In the genomic region with DNA sequence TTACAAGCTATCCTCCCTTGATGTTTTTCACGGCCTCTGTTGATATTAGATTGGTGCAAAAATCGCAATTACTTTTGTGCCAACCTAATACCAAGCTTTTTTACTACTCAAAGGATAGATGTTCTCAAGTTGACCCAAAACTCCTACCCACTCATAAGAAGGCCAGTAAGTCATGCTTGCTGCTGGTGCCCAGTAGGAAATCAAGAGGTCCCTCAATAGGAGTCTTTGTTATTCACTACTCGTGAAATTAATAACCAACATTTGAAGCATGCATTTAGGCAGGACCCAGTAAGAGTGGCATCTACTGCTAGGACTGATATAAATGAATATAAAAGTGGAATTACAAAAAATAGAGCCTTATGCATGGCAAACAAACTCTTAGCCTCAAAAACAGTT, we compare ENCODE assay signal across 19 cellular contexts. TPM values are rescaled to one million over a fixed set of nuclear protein-coding genes. Genes with fewer than 3 reads are reported as not detected.
A peak's percentile ranks its signal among the peaks of the same experiment; 100 is the strongest.
DNase-seq lines count a peak whose midpoint lies in the region; ATAC-seq and TF ChIP-seq lines count a peak whose summit lies in the region.
"Had no signal": no experiment of that assay in that cellular context is flagged by ENCODE, and none has a peak within 500 bp of the region (broad histone marks: within the 10 kb centered on the region; RNA-seq: fewer than 3 reads in every experiment).

No MANE protein-coding gene starts in this region.

- no peak for TF ChIP-seq POLR2A in uterus (IDR thresholded peaks at IDR 0.05)

- H3K79me2 ChIP-seq in KMS-11 (ENCODE audit: insufficient read depth, low read depth): peaks cover 29% of the 10 kb centered on the region; the same call in 1 of the 2 replicates

- POLR2A ChIA-PET in activated CD8-positive, alpha-beta T cell treated with anti-CD3 and anti-CD28 coated beads for 36 hours (lab: Charles Lee): no interaction called here

- no peaks in the 10 kb centered on the region for H3K9me3 Mint-ChIP-seq in activated CD8-positive, alpha-beta T cell treated with anti-CD3 and anti-CD28 coated beads for 36 hours
- H3K9me3 Mint-ChIP-seq: activated T-cell treated with anti-CD3 and anti-CD28 coated beads, Interleukin-2, amount 50 U/mL, for 4 hours; stimulated activated naive CD8-positive, alpha-beta T cell treated with anti-CD3 and anti-CD28 coated beads, Interleukin-15, amount 100 ng/mL, for 72 hours had no signal

- H3K4me3 Mint-ChIP-seq in activated CD8-positive, alpha-beta T cell treated with anti-CD3 and anti-CD28 coated beads for 36 hours: no peak overlapping the region
- H3K4me3 Mint-ChIP-seq: activated T-cell treated with anti-CD3 and anti-CD28 coated beads, Interleukin-2, amount 50 U/mL, for 4 hours; stimulated activated naive CD8-positive, alpha-beta T cell treated with anti-CD3 and anti-CD28 coated beads, Interleukin-15, amount 100 ng/mL, for 72 hours had no signal

- CTCF ChIA-PET in activated CD8-positive, alpha-beta T cell treated with anti-CD3 and anti-CD28 coated beads for 36 hours (lab: Charles Lee): no interaction called here

- peaks cover 44% of the 10 kb centered on the region for H3K4me1 ChIP-seq in KMS-11 (ENCODE audit: low read depth, poor library complexity, severe bottlenecking)
- H3K4me1 ChIP-seq in uterus: peaks cover 4 to 18% of the 10 kb centered on the region in 2 donors

- peak overlapping the region; percentile 47 for H3K4me2 ChIP-seq in KMS-11

- intact Hi-C loops in activated CD8-positive, alpha-beta T cell treated with anti-CD3 and anti-CD28 coated beads for 36 hours (cut with micrococcal nuclease): no loop called here
- intact Hi-C loops in uterus (cut with DNase I; ENCODE audit: low total_unique reads): no loop called here

- TF ChIP-seq CTCF in KMS-11 (conservative IDR thresholded peaks at IDR 0.05; ENCODE audit: low read depth, low read length) (no peak), uterus (IDR thresholded peaks at IDR 0.05) (no peak)
- no peak for TF ChIP-seq CTCF in activated CD8-positive, alpha-beta T cell treated with anti-CD3 and anti-CD28 coated beads for 36 hours (IDR thresholded peaks at IDR 0.05)

- peak; percentile 12 for ATAC-seq in left lobe of liver
- no peak for ATAC-seq in activated CD8-positive, alpha-beta T cell treated with anti-CD3 and anti-CD28 coated beads for 36 hours
- ATAC-seq: activated T-cell treated with anti-CD3 and anti-CD28 coated beads, Interleukin-2, amount 50 U/mL, for 4 hours; gastrocnemius medialis; stimulated activated naive CD8-positive, alpha-beta T cell treated with anti-CD3 and anti-CD28 coated beads, Interleukin-15, amount 100 ng/mL, for 72 hours had no signal

- DNase-seq in left lobe of liver (ENCODE audit: low spot score): no peak
- DNase-seq in activated CD8-positive, alpha-beta T cell treated with anti-CD3 and anti-CD28 coated beads for 36 hours: no peak
- DNase-seq in SKM-1 treated with dmso at 0.1 percent for 144 hours (lab: John Stamatoyannopoulos, UW; ENCODE audit: unreplicated experiment): no peak
- no peak for DNase-seq in uterus
- DNase-seq: activated naive CD4-positive, alpha-beta T cell treated with anti-CD3 and anti-CD28 coated beads, Interleukin-2, amount 50 U/mL, for 16 hours; activated T-cell treated with anti-CD3 and anti-CD28 coated beads, Interleukin-2, amount 50 U/mL, for 4 hours; effector CD4-positive, alpha-beta T cell; gastrocnemius medialis; IMR-90; NCI-H2171 treated with DMSO at 0.1 percent for 48 hours; NCI-H526 treated with DMSO at 0.1 percent for 48 hours; stimulated activated CD4-positive, alpha-beta T cell treated with anti-CD3 and anti-CD28 coated beads, Interleukin-4, amount 100 ng/mL, for 24 hours; stimulated activated naive CD8-positive, alpha-beta T cell treated with anti-CD3 and anti-CD28 coated beads, Interleukin-15, amount 100 ng/mL, for 72 hours had no signal

- no peak overlapping the region for H2AFZ ChIP-seq in KMS-11 (ENCODE audit: low read depth)

- no peaks in the 10 kb centered on the region for H3K36me3 Mint-ChIP-seq in activated CD8-positive, alpha-beta T cell treated with anti-CD3 and anti-CD28 coated beads for 36 hours (ENCODE audit: low read depth)

- no peak overlapping the region for H3K4me3 ChIP-seq in KMS-11 (IDR thresholded peaks at IDR 0.05; ENCODE audit: insufficient read depth, low read depth, low read length)
- no peak overlapping the region for H3K4me3 ChIP-seq in uterus
- H3K4me3 ChIP-seq: ascending aorta, gastrocnemius medialis, skin epidermis had no signal

- H3K27ac ChIP-seq in KMS-11: peak overlapping the region; percentile 7; the same call in 1 of the 2 replicates
- peak overlapping the region; percentile 68 for H3K27ac ChIP-seq in angular gyrus (ENCODE audit: low read depth, low read length)
- peak overlapping the region; percentile 92 for H3K27ac ChIP-seq in temporal lobe (ENCODE audit: low read depth, low read length)
- H3K27ac ChIP-seq in uterus: peak overlapping the region in 1 of 2 donors; percentile 56
- H3K27ac ChIP-seq: neutrophil had no signal

- H3K27ac Mint-ChIP-seq in activated CD8-positive, alpha-beta T cell treated with anti-CD3 and anti-CD28 coated beads for 36 hours: no peak overlapping the region
- H3K27ac Mint-ChIP-seq: stimulated activated naive CD8-positive, alpha-beta T cell treated with anti-CD3 and anti-CD28 coated beads, Interleukin-15, amount 100 ng/mL, for 72 hours had no signal

- no peaks in the 10 kb centered on the region for H3K9me3 ChIP-seq in uterus
- H3K9me3 ChIP-seq: ascending aorta, gastrocnemius medialis, neutrophil had no signal

- H3K4me1 Mint-ChIP-seq in activated CD8-positive, alpha-beta T cell treated with anti-CD3 and anti-CD28 coated beads for 36 hours (ENCODE audit: low read depth): peaks cover 12% of the 10 kb centered on the region
- H3K4me1 Mint-ChIP-seq: stimulated activated naive CD8-positive, alpha-beta T cell treated with anti-CD3 and anti-CD28 coated beads, Interleukin-15, amount 100 ng/mL, for 72 hours had no signal

- no peaks in the 10 kb centered on the region for H3K27me3 Mint-ChIP-seq in activated CD8-positive, alpha-beta T cell treated with anti-CD3 and anti-CD28 coated beads for 36 hours
- H3K27me3 Mint-ChIP-seq: stimulated activated naive CD8-positive, alpha-beta T cell treated with anti-CD3 and anti-CD28 coated beads, Interleukin-15, amount 100 ng/mL, for 72 hours had no signal

- no peak overlapping the region for H3K9ac ChIP-seq in KMS-11

- H3K36me3 ChIP-seq in KMS-11 (ENCODE audit: insufficient read depth): no peaks in the 10 kb centered on the region
- H3K36me3 ChIP-seq in uterus: no peaks in the 10 kb centered on the region
- H3K36me3 ChIP-seq: ascending aorta, gastrocnemius medialis, neutrophil had no signal

- H4K20me1 ChIP-seq in KMS-11 (ENCODE audit: insufficient read depth): peaks cover 8% of the 10 kb centered on the region; the same call in 1 of the 2 replicates

- no peaks in the 10 kb centered on the region for H3K27me3 ChIP-seq in KMS-11 (ENCODE audit: insufficient read depth, low read depth)
- H3K27me3 ChIP-seq in uterus: no peaks in the 10 kb centered on the region
- H3K27me3 ChIP-seq: ascending aorta, gastrocnemius medialis, neutrophil had no signal

RNA-seq across cellular contexts. Expression of a gene that starts 52.6 kb away (rescaled TPM):
- total RNA-seq in left lobe of liver (136 TPM), temporal lobe (426 TPM), uterus (100 to 1,000 TPM; 212 to 537 (median 430) TPM)
- 10 to 100 TPM; 39.3 to 39.4 TPM for total RNA-seq in activated CD8-positive, alpha-beta T cell treated with anti-CD3 and anti-CD28 coated beads for 36 hours
